10 cellular contexts compared by ENCODE assay signal in the genomic region with DNA sequence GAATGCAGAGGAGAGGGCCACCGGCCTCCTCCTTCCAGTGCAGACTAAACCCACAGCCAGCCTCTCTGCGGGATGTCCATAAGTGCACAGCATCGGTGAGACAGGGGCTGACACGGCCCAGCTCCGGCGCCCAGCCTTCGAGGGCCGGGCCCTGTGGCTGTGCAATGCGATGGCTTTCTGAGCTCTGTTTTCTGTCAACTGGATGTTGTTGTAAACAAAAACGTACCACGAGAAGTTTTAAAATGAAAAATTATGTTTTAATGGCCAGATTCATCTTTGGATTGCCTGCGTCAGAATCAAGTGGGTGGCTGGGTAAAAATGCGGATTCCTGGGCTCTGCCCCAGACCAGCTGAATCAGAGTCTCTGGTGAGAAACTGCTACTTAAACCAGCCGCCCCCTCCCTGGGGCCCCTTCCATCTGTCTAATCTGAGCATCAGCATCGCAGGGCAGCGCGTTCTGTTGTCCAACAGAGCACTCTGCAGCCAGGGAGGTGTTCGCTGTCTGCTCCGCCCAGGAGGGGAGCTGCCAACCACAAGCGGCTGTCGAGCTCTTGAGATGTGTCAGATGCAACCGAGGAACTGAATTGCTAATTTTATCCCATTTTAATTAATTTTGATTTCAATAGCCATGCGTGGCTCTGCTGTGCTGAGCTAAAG.
DNase-seq lines count a peak whose midpoint lies in the region; ATAC-seq, FAIRE-seq and TF ChIP-seq lines count a peak whose summit lies in the region.
"Had no signal": no experiment of that assay in that cellular context is flagged by ENCODE, and none has a peak within 500 bp of the region (broad histone marks: within the 10 kb centered on the region; RNA-seq: fewer than 3 reads in every experiment).

No MANE protein-coding gene starts in this region.

- no peak overlapping the region for H2AFZ ChIP-seq in SK-N-SH (ENCODE audit: low read depth)
- H2AFZ ChIP-seq in parathyroid adenoma = no peak overlapping the region

- CTCF ChIA-PET in SK-N-SH (lab: Yijun Ruan, JAX) = interaction anchor here (0.7 to 3.0 kb wide), 14 partner anchors 9 to 348 kb away, joined by 3 to 20 read pairs (median 4); no protein-coding TSS in a partner anchor
- CTCF ChIA-PET in activated CD4-positive, alpha-beta T cell treated with anti-CD3 and anti-CD28 coated beads, Interleukin-2, amount 10 ng/mL, durations not matched to agents 7 days and 5 days (lab: Charles Lee) = interaction anchor here (1.4 kb wide), 1 partner anchor 10 kb away, joined by 4 read pairs; no protein-coding TSS in a partner anchor

- no peaks in the 10 kb centered on the region for H3K9me2 ChIP-seq in SK-N-SH

- ATAC-seq in GM18907 (IDR thresholded peaks at IDR 0.05; ENCODE audit: unreplicated experiment) = no peak

- H3K27me3 ChIP-seq in SK-N-SH (ENCODE audit: insufficient read depth) (no peaks in the 10 kb centered on the region), parathyroid adenoma (ENCODE audit: control insufficient read depth, insufficient read depth, low read length) (no peaks in the 10 kb centered on the region)

- peak overlapping the region; percentile 29; the same call in 1 of the 2 replicates for H3K4me2 ChIP-seq in SK-N-SH
- H3K4me2 ChIP-seq in parathyroid adenoma (ENCODE audit: low read length) = no peak overlapping the region

- H3K27me3 Mint-ChIP-seq in activated CD4-positive, alpha-beta T cell treated with anti-CD3 and anti-CD28 coated beads, Interleukin-2, amount 10 ng/mL, durations not matched to agents 7 days and 5 days = no peaks in the 10 kb centered on the region

- H3K36me3 Mint-ChIP-seq in activated CD4-positive, alpha-beta T cell treated with anti-CD3 and anti-CD28 coated beads, Interleukin-2, amount 10 ng/mL, durations not matched to agents 7 days and 5 days (ENCODE audit: low read depth) = peaks cover 16% of the 10 kb centered on the region

- no peak overlapping the region for H3K27ac Mint-ChIP-seq in activated CD4-positive, alpha-beta T cell treated with anti-CD3 and anti-CD28 coated beads, Interleukin-2, amount 10 ng/mL, durations not matched to agents 7 days and 5 days

- H3F3A ChIP-seq in SK-N-SH (replicated peaks; ENCODE audit: insufficient read depth) = peaks cover 12% of the 10 kb centered on the region

- DNase-seq in D721Med (ENCODE audit: insufficient read length, low spot score) = peak; percentile 72
- DNase-seq in SK-N-SH = peak; percentile 91
- DNase-seq in fibroblast of pulmonary artery (ENCODE audit: low read depth) = peak; percentile 52
- DNase-seq in activated CD8-positive, alpha-beta memory T cell treated with anti-CD3 and anti-CD28 coated beads, Interleukin-2, amount 50 U/mL, for 48 hours = no peak
- DNase-seq in activated CD4-positive, alpha-beta T cell treated with anti-CD3 and anti-CD28 coated beads, Interleukin-2, amount 10 ng/mL, durations not matched to agents 7 days and 5 days = no peak
- DNase-seq in GM12892 (ENCODE audit: insufficient read length) = no peak
- DNase-seq: GOT3 had no signal

- H3K79me2 ChIP-seq in SK-N-SH (ENCODE audit: insufficient read depth) (peaks cover 14% of the 10 kb centered on the region; the same call in 1 of the 2 replicates), parathyroid adenoma (peaks cover 4% of the 10 kb centered on the region)

- WGBS in SK-N-SH (ENCODE audit: low lambda C conversion rate) = 54% methylated on average over 19 of the region's 23 CpGs

- H3K4me1 ChIP-seq in SK-N-SH (ENCODE audit: control insufficient read depth in 1 of 2, insufficient read depth in 2 of 2, low read depth in 1 of 2, low read length in 1 of 2) = peaks cover 18 to 88% of the 10 kb centered on the region in 2 experiments; a peak in 3 of 4 replicates
- H3K4me1 ChIP-seq in parathyroid adenoma = no peaks in the 10 kb centered on the region

- H3K36me3 ChIP-seq in SK-N-SH (replicated peaks in 1 of 2; ENCODE audit: control insufficient read depth in 1 of 2, insufficient read depth in 2 of 2, low read length in 1 of 2) (peaks cover 16 to 44% of the 10 kb centered on the region in 2 experiments), parathyroid adenoma (ENCODE audit: control insufficient read depth, insufficient read depth, low read length) (no peaks in the 10 kb centered on the region)

- H3K9me3 ChIP-seq in SK-N-SH (no peaks in the 10 kb centered on the region), parathyroid adenoma (ENCODE audit: control insufficient read depth, low read length) (no peaks in the 10 kb centered on the region)

- FAIRE-seq in D721Med (lab: Jason Lieb, UNC) (no peak), GM12892 (lab: Jason Lieb, UNC) (no peak)

- TF ChIP-seq CTCF in D721Med (IDR thresholded peaks at IDR 0.05; ENCODE audit: insufficient read depth, missing control alignments) = no peak
- no peak for TF ChIP-seq CTCF in SK-N-SH (IDR thresholded peaks at IDR 0.05)
- no peak for TF ChIP-seq CTCF in fibroblast of pulmonary artery (IDR thresholded peaks at IDR 0.05; ENCODE audit: low read length, missing control alignments)
- no peak for TF ChIP-seq CTCF in parathyroid adenoma (IDR thresholded peaks at IDR 0.05)

- H3K9ac ChIP-seq in SK-N-SH = no peak overlapping the region
- no peak overlapping the region for H3K9ac ChIP-seq in parathyroid adenoma

- H3K9me3 Mint-ChIP-seq in activated CD4-positive, alpha-beta T cell treated with anti-CD3 and anti-CD28 coated beads, Interleukin-2, amount 10 ng/mL, durations not matched to agents 7 days and 5 days = peaks cover 6% of the 10 kb centered on the region

- H3K4me3 Mint-ChIP-seq in activated CD4-positive, alpha-beta T cell treated with anti-CD3 and anti-CD28 coated beads, Interleukin-2, amount 10 ng/mL, durations not matched to agents 7 days and 5 days = no peak overlapping the region

- no peak overlapping the region for H3K4me3 ChIP-seq in SK-N-SH (ENCODE audit: low read depth in 2 of 2, low read length in 1 of 2)
- no peak overlapping the region for H3K4me3 ChIP-seq in fibroblast of pulmonary artery (replicated peaks; ENCODE audit: low read depth, low read length)
- H3K4me3 ChIP-seq in parathyroid adenoma (ENCODE audit: low read depth, low read length) = no peak overlapping the region

- peak in 1 of 2 experiments; percentile 80; a peak in 2 of 4 replicates for TF ChIP-seq EP300 in SK-N-SH (IDR thresholded peaks at IDR 0.05; ENCODE audit: borderline replicate concordance in 1 of 2, low read depth in 1 of 2, low read length in 1 of 2)

- POLR2A ChIA-PET in SK-N-SH (lab: Yijun Ruan, JAX) = interaction anchor here (0.6 to 1.4 kb wide), 7 partner anchors 35 to 116 kb away, joined by 3 to 5 read pairs (median 3); no protein-coding TSS in a partner anchor
- POLR2A ChIA-PET in activated CD4-positive, alpha-beta T cell treated with anti-CD3 and anti-CD28 coated beads, Interleukin-2, amount 10 ng/mL, durations not matched to agents 7 days and 5 days (lab: Charles Lee) = no interaction called here

- peak; percentile 52 for TF ChIP-seq RAD21 in SK-N-SH (IDR thresholded peaks at IDR 0.05; ENCODE audit: low read length)

- no peak for TF ChIP-seq POLR2A in GM12892 (IDR thresholded peaks at IDR 0.05; ENCODE audit: low read depth, low read length)

- H3K27ac ChIP-seq in SK-N-SH (ENCODE audit: low read depth in 2 of 2, low read length in 1 of 2) (peak overlapping the region; percentile 23 to 95; a peak in 2 of 4 replicates), parathyroid adenoma (peak overlapping the region; percentile 24)
- H3K27ac ChIP-seq: VCaP had no signal

- H4K20me1 ChIP-seq in SK-N-SH (ENCODE audit: insufficient read depth) = no peaks in the 10 kb centered on the region

- no peaks in the 10 kb centered on the region for H3K4me1 Mint-ChIP-seq in activated CD4-positive, alpha-beta T cell treated with anti-CD3 and anti-CD28 coated beads, Interleukin-2, amount 10 ng/mL, durations not matched to agents 7 days and 5 days

TF ChIP-seq in SK-N-SH, 30 proteins besides CTCF, POLR2A, EP300 and RAD21:
- TF ChIP-seq MAX (IDR thresholded peaks at IDR 0.05; ENCODE audit: low read depth) (no peak), RCOR1 (IDR thresholded peaks at IDR 0.05; ENCODE audit: low read length) (peak; percentile 88), SMC3 (IDR thresholded peaks at IDR 0.05; ENCODE audit: low read depth, low read length) (0 out of 2 replicates have a peak, but pooled peaks have one; percentile 6), YY1 (IDR thresholded peaks at IDR 0.05; ENCODE audit: low read depth) (no peak), CHD2 (IDR thresholded peaks at IDR 0.05; ENCODE audit: low read length, partially characterized antibody) (peak; percentile 66), GATA2 (CRISPR knock-in tag; IDR thresholded peaks at IDR 0.05) (peak; percentile 91)

Comparison
In these comparisons a context has a peak if more than half of its experiments do, and no peak if none do; other contexts are left out.
1. DNase-seq: peak in D721Med (single experiment), SK-N-SH (single experiment) and fibroblast of pulmonary artery (single experiment); none in activated CD8-positive, alpha-beta memory T cell treated with anti-CD3 and anti-CD28 coated beads, Interleukin-2, amount 50 U/mL, for 48 hours (single experiment), activated CD4-positive, alpha-beta T cell treated with anti-CD3 and anti-CD28 coated beads, Interleukin-2, amount 10 ng/mL, durations not matched to agents 7 days and 5 days (single experiment) and GM12892 (single experiment).